Comparison of ENCODE assay signal across 1 cellular context in the genomic region with DNA sequence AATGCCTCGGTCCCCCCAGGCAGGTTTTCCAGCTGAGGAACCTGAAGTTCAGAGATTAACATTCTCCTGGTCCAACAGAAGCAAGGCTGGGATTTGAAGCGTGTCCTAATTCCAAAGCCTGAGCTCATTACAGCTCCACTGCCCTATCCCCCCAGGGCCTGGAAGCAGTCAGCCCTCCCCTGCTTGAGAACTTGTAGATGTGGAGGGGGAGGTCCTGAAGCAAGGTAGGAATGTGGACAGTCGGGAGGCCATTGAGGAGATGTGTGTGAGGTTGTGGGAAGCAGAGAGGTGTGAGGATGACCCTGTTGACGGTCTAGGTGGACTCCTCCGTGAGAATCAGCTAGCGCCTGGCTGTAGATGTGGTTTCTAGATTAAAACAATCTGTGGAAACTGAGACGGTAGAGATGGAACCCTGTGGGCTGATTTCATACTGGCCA.
TF ChIP-seq lines count a peak whose summit lies in the region.

No MANE protein-coding gene starts in this region.

TF ChIP-seq in SK-N-SH treated with all-trans-retinoic acid at 6 μM for 48 hours, 23 proteins besides CTCF, POLR2A, EP300 and RAD21 (continued from another document):
- TF ChIP-seq, protein P1, sequence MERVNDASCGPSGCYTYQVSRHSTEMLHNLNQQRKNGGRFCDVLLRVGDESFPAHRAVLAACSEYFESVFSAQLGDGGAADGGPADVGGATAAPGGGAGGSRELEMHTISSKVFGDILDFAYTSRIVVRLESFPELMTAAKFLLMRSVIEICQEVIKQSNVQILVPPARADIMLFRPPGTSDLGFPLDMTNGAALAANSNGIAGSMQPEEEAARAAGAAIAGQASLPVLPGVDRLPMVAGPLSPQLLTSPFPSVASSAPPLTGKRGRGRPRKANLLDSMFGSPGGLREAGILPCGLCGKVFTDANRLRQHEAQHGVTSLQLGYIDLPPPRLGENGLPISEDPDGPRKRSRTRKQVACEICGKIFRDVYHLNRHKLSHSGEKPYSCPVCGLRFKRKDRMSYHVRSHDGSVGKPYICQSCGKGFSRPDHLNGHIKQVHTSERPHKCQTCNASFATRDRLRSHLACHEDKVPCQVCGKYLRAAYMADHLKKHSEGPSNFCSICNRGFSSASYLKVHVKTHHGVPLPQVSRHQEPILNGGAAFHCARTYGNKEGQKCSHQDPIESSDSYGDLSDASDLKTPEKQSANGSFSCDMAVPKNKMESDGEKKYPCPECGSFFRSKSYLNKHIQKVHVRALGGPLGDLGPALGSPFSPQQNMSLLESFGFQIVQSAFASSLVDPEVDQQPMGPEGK (CRISPR knock-in tag; IDR thresholded peaks at IDR 0.05; ENCODE audit: borderline replicate concordance): no peak
- no peak for TF ChIP-seq ZNF70 (CRISPR knock-in tag; IDR thresholded peaks at IDR 0.05)
- TF ChIP-seq ZC3H10 (CRISPR knock-in tag; IDR thresholded peaks at IDR 0.05): no peak
- no peak for TF ChIP-seq PPARA (CRISPR knock-in tag; IDR thresholded peaks at IDR 0.05; ENCODE audit: borderline replicate concordance)
- no peak for TF ChIP-seq ZNF565 (CRISPR knock-in tag; conservative IDR thresholded peaks at IDR 0.05; ENCODE audit: low read depth)
- no peak for TF ChIP-seq ZFP30 (CRISPR knock-in tag; IDR thresholded peaks at IDR 0.05)
- TF ChIP-seq, protein P2, sequence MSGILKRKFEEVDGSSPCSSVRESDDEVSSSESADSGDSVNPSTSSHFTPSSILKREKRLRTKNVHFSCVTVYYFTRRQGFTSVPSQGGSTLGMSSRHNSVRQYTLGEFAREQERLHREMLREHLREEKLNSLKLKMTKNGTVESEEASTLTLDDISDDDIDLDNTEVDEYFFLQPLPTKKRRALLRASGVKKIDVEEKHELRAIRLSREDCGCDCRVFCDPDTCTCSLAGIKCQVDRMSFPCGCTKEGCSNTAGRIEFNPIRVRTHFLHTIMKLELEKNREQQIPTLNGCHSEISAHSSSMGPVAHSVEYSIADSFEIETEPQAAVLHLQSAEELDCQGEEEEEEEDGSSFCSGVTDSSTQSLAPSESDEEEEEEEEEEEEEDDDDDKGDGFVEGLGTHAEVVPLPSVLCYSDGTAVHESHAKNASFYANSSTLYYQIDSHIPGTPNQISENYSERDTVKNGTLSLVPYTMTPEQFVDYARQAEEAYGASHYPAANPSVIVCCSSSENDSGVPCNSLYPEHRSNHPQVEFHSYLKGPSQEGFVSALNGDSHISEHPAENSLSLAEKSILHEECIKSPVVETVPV (CRISPR knock-in tag; IDR thresholded peaks at IDR 0.05): no peak
- TF ChIP-seq TOX (CRISPR knock-in tag; IDR thresholded peaks at IDR 0.05; ENCODE audit: borderline replicate concordance): no peak
- TF ChIP-seq, protein P3, sequence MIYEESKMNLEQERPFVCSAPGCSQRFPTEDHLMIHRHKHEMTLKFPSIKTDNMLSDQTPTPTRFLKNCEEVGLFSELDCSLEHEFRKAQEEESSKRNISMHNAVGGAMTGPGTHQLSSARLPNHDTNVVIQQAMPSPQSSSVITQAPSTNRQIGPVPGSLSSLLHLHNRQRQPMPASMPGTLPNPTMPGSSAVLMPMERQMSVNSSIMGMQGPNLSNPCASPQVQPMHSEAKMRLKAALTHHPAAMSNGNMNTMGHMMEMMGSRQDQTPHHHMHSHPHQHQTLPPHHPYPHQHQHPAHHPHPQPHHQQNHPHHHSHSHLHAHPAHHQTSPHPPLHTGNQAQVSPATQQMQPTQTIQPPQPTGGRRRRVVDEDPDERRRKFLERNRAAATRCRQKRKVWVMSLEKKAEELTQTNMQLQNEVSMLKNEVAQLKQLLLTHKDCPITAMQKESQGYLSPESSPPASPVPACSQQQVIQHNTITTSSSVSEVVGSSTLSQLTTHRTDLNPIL (CRISPR knock-in tag; IDR thresholded peaks at IDR 0.05; ENCODE audit: low read depth): no peak
